26 cellular contexts compared by ENCODE assay signal in the genomic region with DNA sequence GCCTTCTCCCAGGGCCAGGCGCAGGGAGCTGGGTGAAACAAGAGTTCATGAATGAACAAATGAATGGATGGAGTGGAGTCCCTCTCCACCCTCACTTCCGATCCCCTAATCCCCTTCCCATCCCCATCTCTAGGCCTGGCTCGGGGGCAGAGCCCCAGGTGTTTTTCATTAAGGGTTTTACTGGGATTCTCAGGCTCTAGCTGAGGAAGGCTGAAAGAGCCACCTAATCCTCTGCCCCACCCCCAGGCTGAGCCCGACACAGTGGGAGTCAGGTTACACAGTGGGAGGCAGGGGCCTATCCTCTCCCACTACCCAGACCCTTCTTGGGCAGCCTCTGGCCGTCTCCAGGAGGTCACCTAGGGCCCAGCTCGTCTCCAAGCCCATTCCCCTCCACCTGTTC. TPM values are rescaled to one million over a fixed set of nuclear protein-coding genes. Genes with fewer than 3 reads are reported as not detected.
DNase-seq lines count a peak whose midpoint lies in the region; ATAC-seq, FAIRE-seq and TF ChIP-seq lines count a peak whose summit lies in the region.
"Had no signal": no experiment of that assay in that cellular context is flagged by ENCODE, and none has a peak within 500 bp of the region (broad histone marks: within the 10 kb centered on the region; RNA-seq: fewer than 3 reads in every experiment).

No MANE protein-coding gene starts in this region.

- H4K8ac ChIP-seq in H1 (ENCODE audit: extremely low read depth, insufficient read depth, low read length): no peak overlapping the region

- ATAC-seq in GM21737 (IDR thresholded peaks at IDR 0.05; ENCODE audit: unreplicated experiment): no peak
- ATAC-seq: activated CD8-positive, alpha-beta T cell treated with anti-CD3 and anti-CD28 coated beads for 36 hours; stimulated activated memory B cell treated with anti-CD40 and anti-IgM and Interleukin-4, amounts not matched to agents 10 μg/mL and 1 μg/mL and 100 μg/mL, for 72 hours had no signal

- peak overlapping the region; percentile 76; the same call in 1 of the 2 replicates for H2BK12ac ChIP-seq in H1 (ENCODE audit: low read depth, low read length)

- 50% methylated on average over 6 of the region's 6 CpGs; no CpG with 5 or more reads in 1 of the 2 experiments for WGBS in H1 (ENCODE audit: extremely low coverage in 1 of 2, insufficient coverage in 1 of 2, insufficient read length in 1 of 2, insufficient replicate concordance in 2 of 2, low coverage in 1 of 2, low lambda C conversion rate in 2 of 2, missing lambda C conversion rate in 1 of 2), 2 experiments

- H2BK120ac ChIP-seq in H1 (replicated peaks; ENCODE audit: low read depth, low read length): no peak overlapping the region

- FAIRE-seq in H1 (lab: Jason Lieb, UNC): no peak
- FAIRE-seq: islet of Langerhans had no signal

- H3K4me2 ChIP-seq in H1 (ENCODE audit: insufficient read depth in 1 of 2, low read depth in 2 of 2, low read length in 2 of 2): peak overlapping the region in 1 of 2 experiments; percentile 19; a peak in 2 of 4 replicates
- no peak overlapping the region for H3K4me2 ChIP-seq in osteoblast (ENCODE audit: insufficient read depth, low read length)

- H4K5ac ChIP-seq in H1 (ENCODE audit: insufficient read length, low read depth, low read length): no peak overlapping the region

- no peak for TF ChIP-seq POLR2A in breast epithelium (IDR thresholded peaks at IDR 0.05)
- no peak for TF ChIP-seq POLR2A in H1 (IDR thresholded peaks at IDR 0.05; ENCODE audit: control extremely low read depth in 1 of 2, low read depth in 2 of 2, low read length in 2 of 2)

- H4K91ac ChIP-seq in H1 (replicated peaks; ENCODE audit: insufficient read length, low read length): peak overlapping the region; percentile 84

- H4K20me1 ChIP-seq in H1 (replicated peaks in 1 of 2; ENCODE audit: control insufficient read depth in 1 of 2, insufficient read depth in 2 of 2, low read length in 2 of 2) (no peaks in the 10 kb centered on the region), osteoblast (ENCODE audit: insufficient read depth, low read length) (no peaks in the 10 kb centered on the region)

- H2AFZ ChIP-seq in H1 (ENCODE audit: low read length) (no peak overlapping the region), osteoblast (ENCODE audit: low read length) (no peak overlapping the region)
- H2AFZ ChIP-seq: parathyroid adenoma had no signal

- no peaks in the 10 kb centered on the region for H3K9me3 Mint-ChIP-seq in MCF 10A (ENCODE audit: unreplicated experiment)
- H3K9me3 Mint-ChIP-seq: activated CD8-positive, alpha-beta T cell treated with anti-CD3 and anti-CD28 coated beads for 36 hours; activated naive CD4-positive, alpha-beta T cell treated with anti-CD3 and anti-CD28 coated beads, Interleukin-2, amount 10 ng/mL, durations not matched to agents 7 days and 5 days; activated T-cell treated with anti-CD3 and anti-CD28 coated beads, Interleukin-2, amount 50 U/mL, for 24 hours; naive B cell; stimulated activated memory B cell treated with anti-CD40 and anti-IgM and Interleukin-4, amounts not matched to agents 10 μg/mL and 1 μg/mL and 100 μg/mL, for 72 hours had no signal

- POLR2A ChIA-PET in MCF 10A (lab: Yijun Ruan, JAX) (interaction anchor here (1.2 kb wide), 1 partner anchor 12 kb away, joined by 3 read pairs; no protein-coding TSS in a partner anchor), H1 (lab: Charles Lee; ENCODE audit: partially characterized antibody) (interaction anchor here (0.7 to 1.3 kb wide), 4 partner anchors 9 to 61 kb away, joined by 3 to 4 read pairs (median 3); no protein-coding TSS in a partner anchor)

- H3K14ac ChIP-seq in H1 (ENCODE audit: insufficient read length): no peak overlapping the region

- no TSS peak for BruUV-seq in MCF 10A (replicated peaks; lab: Mats Ljungman, UMichigan)

- peaks cover 7% of the 10 kb centered on the region for H3K4me1 Mint-ChIP-seq in MCF 10A (ENCODE audit: insufficient read depth, unreplicated experiment)
- H3K4me1 Mint-ChIP-seq: activated naive CD4-positive, alpha-beta T cell treated with anti-CD3 and anti-CD28 coated beads, Interleukin-2, amount 10 ng/mL, durations not matched to agents 7 days and 5 days; naive B cell; stimulated activated memory B cell treated with anti-CD40 and anti-IgM and Interleukin-4, amounts not matched to agents 10 μg/mL and 1 μg/mL and 100 μg/mL, for 72 hours had no signal

- no peak overlapping the region; the same call in 1 of the 2 replicates for H2BK5ac ChIP-seq in H1 (ENCODE audit: low read depth, low read length)

- no peaks in the 10 kb centered on the region for H3K79me1 ChIP-seq in H1 (ENCODE audit: low read depth, low read length)

- no peaks in the 10 kb centered on the region for H3K23me2 ChIP-seq in H1 (ENCODE audit: low read depth, low read length)

- CTCF ChIA-PET in MCF 10A (lab: Yijun Ruan, JAX) (interaction anchor here (0.7 to 4.5 kb wide), 6 partner anchors 10 to 82 kb away, joined by 3 to 27 read pairs (median 11); no protein-coding TSS in a partner anchor), H1 (lab: Charles Lee; ENCODE audit: partially characterized antibody) (interaction anchor here (0.7 to 17.4 kb wide), 13 partner anchors 8 to 1711 kb away, joined by 3 to 163 read pairs (median 6); partner anchors contain the start of gene SDC1)

- TF ChIP-seq CTCF in MCF 10A (IDR thresholded peaks at IDR 0.05; ENCODE audit: unreplicated experiment) (no peak), breast epithelium (IDR thresholded peaks at IDR 0.05) (no peak), H1 (IDR thresholded peaks at IDR 0.05; ENCODE audit: control extremely low read depth in 1 of 3, insufficient read depth in 1 of 3, low read depth in 1 of 3, low read length in 3 of 3) (no peak), osteoblast (IDR thresholded peaks at IDR 0.05; ENCODE audit: extremely low read depth, low read depth, low read length) (no peak), GM20000 (IDR thresholded peaks at IDR 0.05; ENCODE audit: extremely low read depth, missing control alignments) (no peak)

- H3K27me3 Mint-ChIP-seq in MCF 10A (ENCODE audit: insufficient read depth, unreplicated experiment): no peaks in the 10 kb centered on the region

- H3K4me1 ChIP-seq in breast epithelium (peaks cover 0 to 4% of the 10 kb centered on the region in 2 donors), H1 (replicated peaks in 1 of 4; ENCODE audit: control insufficient read depth in 3 of 4, insufficient read depth in 4 of 4, low read length in 3 of 4) (peaks cover 0 to 40% (median 21%) of the 10 kb centered on the region in 4 experiments; a peak in 6 of 7 replicates), osteoblast (ENCODE audit: insufficient read depth, low read length) (peaks cover 11% of the 10 kb centered on the region)
- H3K4me1 ChIP-seq: parathyroid adenoma had no signal

- DNase-seq in MCF 10A (ENCODE audit: unreplicated experiment) (no peak), breast epithelium (ENCODE audit: low spot score in 2 of 2) (no peak), NCI-H524 treated with DMSO at 0.1 percent for 48 hours (lab: John Stamatoyannopoulos, UW) (peak; percentile 72), H1 (ENCODE audit: low read depth in 1 of 2, low spot score in 2 of 2) (peak in 1 of 2 experiments; percentile 64), osteoblast (ENCODE audit: insufficient read length, low spot score, missing footprints) (peak; percentile 31), GM20000 (ENCODE audit: low spot score) (no peak)
- DNase-seq in stimulated activated CD4-positive, alpha-beta T cell treated with anti-CD3 and anti-CD28 coated beads, Interleukin-15, amount 100 ng/mL, for 24 hours: no peak
- DNase-seq: ACHN; activated CD8-positive, alpha-beta T cell treated with anti-CD3 and anti-CD28 coated beads for 36 hours; activated naive CD4-positive, alpha-beta T cell treated with anti-CD3 and anti-CD28 coated beads, Interleukin-2, amount 10 ng/mL, durations not matched to agents 7 days and 5 days; activated T-cell treated with anti-CD3 and anti-CD28 coated beads, Interleukin-2, amount 50 U/mL, for 24 hours; aorta; C1 segment of cervical spinal cord; DMS 273 treated with DMSO at 0.1 percent for 48 hours; head of caudate nucleus; mammary epithelial cell; naive B cell; NCI-H1436; NCI-H446; sigmoid colon had no signal

- H3K23ac ChIP-seq in H1 (ENCODE audit: insufficient read length): no peak overlapping the region

- H2AK5ac ChIP-seq in H1 (ENCODE audit: low read depth, low read length): no peak overlapping the region

- H3K9ac ChIP-seq in H1 (replicated peaks in 1 of 4; ENCODE audit: extremely low read depth in 1 of 4, low read depth in 3 of 4, low read length in 3 of 4): no peak overlapping the region
- H3K9ac ChIP-seq: parathyroid adenoma had no signal

- no peak overlapping the region for H2BK15ac ChIP-seq in H1 (ENCODE audit: low read length)

- intact Hi-C loops in MCF 10A (cut with micrococcal nuclease): no loop called here
- intact Hi-C loops in breast epithelium (cut with DNase I; ENCODE audit: low total_unique reads): loop anchor here (5.0 kb wide), 1 partner anchor 888 kb away; no protein-coding TSS in a partner anchor

- H3K18ac ChIP-seq in H1 (ENCODE audit: extremely low read depth, low read length): peak overlapping the region; percentile 91; the same call in 1 of the 2 replicates

- H3K79me2 ChIP-seq in H1 (ENCODE audit: control insufficient read depth in 1 of 2, insufficient read depth in 2 of 2, low read length in 2 of 2) (no peaks in the 10 kb centered on the region), osteoblast (ENCODE audit: insufficient read depth, low read length) (no peaks in the 10 kb centered on the region)
- H3K79me2 ChIP-seq: parathyroid adenoma had no signal

- no peak overlapping the region for H3K4me3 Mint-ChIP-seq in MCF 10A (ENCODE audit: unreplicated experiment)
- H3K4me3 Mint-ChIP-seq: activated CD8-positive, alpha-beta T cell treated with anti-CD3 and anti-CD28 coated beads for 36 hours; activated naive CD4-positive, alpha-beta T cell treated with anti-CD3 and anti-CD28 coated beads, Interleukin-2, amount 10 ng/mL, durations not matched to agents 7 days and 5 days; activated T-cell treated with anti-CD3 and anti-CD28 coated beads, Interleukin-2, amount 50 U/mL, for 24 hours; naive B cell; stimulated activated memory B cell treated with anti-CD40 and anti-IgM and Interleukin-4, amounts not matched to agents 10 μg/mL and 1 μg/mL and 100 μg/mL, for 72 hours had no signal

- H3K36me3 ChIP-seq in breast epithelium (no peaks in the 10 kb centered on the region), H1 (ENCODE audit: control insufficient read depth in 2 of 4, insufficient read depth in 4 of 4, low read length in 3 of 4) (no peaks in the 10 kb centered on the region), osteoblast (ENCODE audit: insufficient read depth, low read length) (no peaks in the 10 kb centered on the region)
- H3K36me3 ChIP-seq: sigmoid colon, thoracic aorta had no signal

- H3K9me3 ChIP-seq in breast epithelium (no peaks in the 10 kb centered on the region), H1 (ENCODE audit: insufficient read depth in 2 of 2, low read depth in 1 of 2, low read length in 1 of 2) (no peaks in the 10 kb centered on the region), osteoblast (ENCODE audit: low read depth, low read length) (no peaks in the 10 kb centered on the region)
- H3K9me3 ChIP-seq: thoracic aorta had no signal

- H3K27ac Mint-ChIP-seq in MCF 10A (ENCODE audit: low read depth, unreplicated experiment): peak overlapping the region; percentile 65
- H3K27ac Mint-ChIP-seq: activated CD8-positive, alpha-beta T cell treated with anti-CD3 and anti-CD28 coated beads for 36 hours; activated naive CD4-positive, alpha-beta T cell treated with anti-CD3 and anti-CD28 coated beads, Interleukin-2, amount 10 ng/mL, durations not matched to agents 7 days and 5 days; activated T-cell treated with anti-CD3 and anti-CD28 coated beads, Interleukin-2, amount 50 U/mL, for 24 hours; stimulated activated memory B cell treated with anti-CD40 and anti-IgM and Interleukin-4, amounts not matched to agents 10 μg/mL and 1 μg/mL and 100 μg/mL, for 72 hours had no signal

- no peak for TF ChIP-seq RAD21 in H1 (IDR thresholded peaks at IDR 0.05 in 1 of 2, conservative IDR thresholded peaks at IDR 0.05 in 1 of 2; ENCODE audit: low read depth in 2 of 2, low read length in 2 of 2)

- no peak overlapping the region for H3K56ac ChIP-seq in H1 (replicated peaks; ENCODE audit: insufficient read length, low read depth, low read length)

- H3K4ac ChIP-seq in H1 (replicated peaks; ENCODE audit: insufficient read length, low read depth, low read length): no peak overlapping the region

- H2BK20ac ChIP-seq in H1 (ENCODE audit: low read length): no peak overlapping the region

- no peak for TF ChIP-seq EP300 in H1 (IDR thresholded peaks at IDR 0.05; ENCODE audit: borderline replicate concordance in 1 of 2, low read depth in 2 of 2, low read length in 2 of 2)

- H3K4me3 ChIP-seq in breast epithelium (no peak overlapping the region), H1 (ENCODE audit: extremely low read depth in 1 of 4, insufficient read depth in 2 of 4, low read depth in 3 of 4, low read length in 4 of 4) (no peak overlapping the region), osteoblast (ENCODE audit: insufficient read depth, low read length) (no peak overlapping the region)
- H3K4me3 ChIP-seq: sigmoid colon, thoracic aorta had no signal

- no peak overlapping the region for H3K27ac ChIP-seq in breast epithelium
- no peak overlapping the region for H3K27ac ChIP-seq in H1 (ENCODE audit: low read depth, low read length)
- no peak overlapping the region for H3K27ac ChIP-seq in osteoblast (ENCODE audit: low read depth, low read length)
- H3K27ac ChIP-seq: parathyroid adenoma, sigmoid colon, thoracic aorta had no signal

- H3K36me3 Mint-ChIP-seq in MCF 10A (ENCODE audit: insufficient read depth, unreplicated experiment): no peaks in the 10 kb centered on the region
- H3K36me3 Mint-ChIP-seq: activated naive CD4-positive, alpha-beta T cell treated with anti-CD3 and anti-CD28 coated beads, Interleukin-2, amount 10 ng/mL, durations not matched to agents 7 days and 5 days; naive B cell; stimulated activated memory B cell treated with anti-CD40 and anti-IgM and Interleukin-4, amounts not matched to agents 10 μg/mL and 1 μg/mL and 100 μg/mL, for 72 hours had no signal

- H3K27me3 ChIP-seq in breast epithelium (no peaks in the 10 kb centered on the region), H1 (replicated peaks in 1 of 4; ENCODE audit: control insufficient read depth in 3 of 4, extremely low read depth in 1 of 4, insufficient read depth in 3 of 4, low read length in 3 of 4) (no peaks in the 10 kb centered on the region; a peak in 3 of 7 replicates), osteoblast (ENCODE audit: insufficient read depth, low read length) (no peaks in the 10 kb centered on the region)
- H3K27me3 ChIP-seq: sigmoid colon had no signal

RNA-seq across cellular contexts. Expression of gene SDC1, which starts 36.1 kb away (rescaled TPM):
- total RNA-seq in MCF 10A (2022): 214 and 232 TPM in 2 replicates
- 10 to 100 TPM in 2 of 3 donors, 1 to 10 TPM in 1; 2.6 to 51.8 (median 38.7) TPM for total RNA-seq in breast epithelium
- total RNA-seq in H1 (2021; fragmentation: NEBNext Ultra II Directional; extraction: Animal tissue kit (Norgen Biotek cat#: 25700)): 45.3 and 46.3 TPM in 2 replicates
- polyA plus RNA-seq in H1 (2011; rRNA removed): 71.4 and 73.3 TPM in 2 replicates
- polyA plus RNA-seq in H1 (2011; cell fraction: cytosol; rRNA removed): 46.5 TPM
- 43.3 TPM for polyA plus RNA-seq in H1 (2011; cell fraction: nucleus; rRNA removed)
- polyA plus RNA-seq in H1 (2012, experiment 1 of 2): 31.0 to 43.9 TPM (median 41.3 TPM) in 4 replicates
- 37.8 TPM for polyA plus RNA-seq in H1 (2012, experiment 2 of 2)
- polyA plus RNA-seq in H1 (2013, experiment 1 of 2): 39.8 TPM
- polyA plus RNA-seq in H1 (2013, experiment 2 of 2): 52.2 TPM
- 18.9 and 23.2 TPM in 2 replicates for polyA minus RNA-seq in H1 (2011; rRNA and poly(A)+ RNA removed)
- 38.7 TPM for polyA minus RNA-seq in H1 (2011; cell fraction: cytosol; rRNA and poly(A)+ RNA removed)
- polyA minus RNA-seq in H1 (2011; cell fraction: nucleus; rRNA and poly(A)+ RNA removed): 18.5 TPM
- total RNA-seq in osteoblast: 7.6 and 11.8 TPM in 2 replicates
- total RNA-seq: T-helper 1 cell treated with Interleukin-12 subunit alpha and Interleukin-12 subunit beta and Interleukin-4 antibody, amounts not matched to agents 30 ng/mL and 1 ng/mL, for 36 hours had no signal

Comparison
In these comparisons a context has a peak if more than half of its experiments do, and no peak if none do; other contexts are left out.
1. DNase-seq: peak in NCI-H524 treated with DMSO at 0.1 percent for 48 hours (single experiment) and osteoblast (single experiment); none in MCF 10A (single experiment), breast epithelium (0 of 2), stimulated activated CD4-positive, alpha-beta T cell treated with anti-CD3 and anti-CD28 coated beads, Interleukin-15, amount 100 ng/mL, for 24 hours (single experiment) and GM20000 (single experiment).